Comparison of ENCODE assay signal across 8 cellular contexts in the genomic region with DNA sequence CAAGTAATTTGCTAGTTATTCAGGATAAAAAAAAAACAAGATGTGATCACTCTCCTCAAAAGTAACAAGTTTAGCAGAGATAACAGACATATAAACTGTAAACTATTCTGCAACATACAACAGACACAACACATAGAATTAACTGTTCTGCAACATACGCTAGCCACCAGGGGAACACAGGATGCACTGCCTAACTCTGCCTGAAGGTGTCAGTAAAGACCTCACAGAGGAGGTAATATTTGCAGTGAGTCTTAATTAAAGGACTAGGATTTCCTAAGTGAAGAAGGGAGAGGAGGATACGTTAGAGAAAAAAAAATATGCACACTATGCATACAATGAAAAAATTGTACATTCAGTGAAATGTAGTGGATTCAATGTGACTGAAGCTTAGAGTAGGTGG.
DNase-seq lines count a peak whose midpoint lies in the region; ATAC-seq and TF ChIP-seq lines count a peak whose summit lies in the region.
"Not testable (repeated sequence)": the region's sequence is repeated elsewhere in the genome, so short reads cannot be mapped to it uniquely, and the experiment has no call there.

No MANE protein-coding gene starts in this region.

- H3K36me3 Mint-ChIP-seq in T-cell; activated T-cell treated with anti-CD3 and anti-CD28 coated beads, Interleukin-2, amount 50 U/mL, for 72 hours (ENCODE audit: insufficient read depth in 2 of 2); endothelial cell (ENCODE audit: low read depth, unreplicated experiment); naive B cell: not testable (repeated sequence)

- not testable (repeated sequence) for H3K9me3 ChIP-seq in AG04450 (ENCODE audit: control insufficient read depth, insufficient read depth, low read length)

- not testable (repeated sequence) for DNase-seq in AG04450 (ENCODE audit: low read depth, low spot score)
- peak; percentile 49 to 87 (median 78) for DNase-seq in T-cell
- DNase-seq in activated T-cell treated with anti-CD3 and anti-CD28 coated beads, Interleukin-2, amount 50 U/mL, for 72 hours, result peak; percentile 82 to 83
- DNase-seq in endothelial cell (ENCODE audit: low spot score), result peak; percentile 82
- peak; percentile 65 for DNase-seq in naive B cell
- peak; percentile 43 to 78 (median 56) for DNase-seq in stimulated activated CD4-positive, alpha-beta T cell treated with anti-CD3 and anti-CD28 coated beads, TNF-alpha, amount 100 ng/mL, for 4 hours (ENCODE audit: low read depth in 3 of 3)

- TF ChIP-seq CTCF in AG04450 (IDR thresholded peaks at IDR 0.05; ENCODE audit: low read depth, low read length), result peak; percentile 46
- TF ChIP-seq CTCF in endothelial cell (IDR thresholded peaks at IDR 0.05; ENCODE audit: unreplicated experiment), result not testable (repeated sequence)

- H3K27ac ChIP-seq in AG04450 (ENCODE audit: low read depth, low read length), result not testable (repeated sequence)

- POLR2A ChIA-PET in AG04450 (lab: Yijun Ruan, JAX); T-cell (lab: Charles Lee): not testable (repeated sequence)

- H3K4me3 Mint-ChIP-seq in T-cell; activated T-cell treated with anti-CD3 and anti-CD28 coated beads, Interleukin-2, amount 50 U/mL, for 72 hours; endothelial cell (ENCODE audit: unreplicated experiment); naive B cell: not testable (repeated sequence)

- H3K27me3 ChIP-seq in AG04450 (ENCODE audit: control insufficient read depth, insufficient read depth, low read length), result not testable (repeated sequence)

- not testable (repeated sequence) for H3K27ac Mint-ChIP-seq in T-cell; activated T-cell treated with anti-CD3 and anti-CD28 coated beads, Interleukin-2, amount 50 U/mL, for 72 hours; endothelial cell (ENCODE audit: unreplicated experiment); naive B cell

- H3K27me3 Mint-ChIP-seq in T-cell; activated T-cell treated with anti-CD3 and anti-CD28 coated beads, Interleukin-2, amount 50 U/mL, for 72 hours (ENCODE audit: low read depth); endothelial cell (ENCODE audit: unreplicated experiment); naive B cell: not testable (repeated sequence)

- H3K4me3 ChIP-seq in AG04450 (ENCODE audit: low read depth, low read length), result not testable (repeated sequence)

- not testable (repeated sequence) for H3K9me3 Mint-ChIP-seq in T-cell; activated T-cell treated with anti-CD3 and anti-CD28 coated beads, Interleukin-2, amount 50 U/mL, for 72 hours; endothelial cell (ENCODE audit: unreplicated experiment); naive B cell

- peak; percentile 82 for ATAC-seq in GM19328 (IDR thresholded peaks at IDR 0.05; ENCODE audit: unreplicated experiment)
- ATAC-seq in HG03045 (IDR thresholded peaks at IDR 0.05; ENCODE audit: unreplicated experiment), result peak; percentile 69
- peak; percentile 95 to 99 (median 96) for ATAC-seq in T-cell (replicated peaks in 1 of 4)
- peak; percentile 83 to 93 for ATAC-seq in activated T-cell treated with anti-CD3 and anti-CD28 coated beads, Interleukin-2, amount 50 U/mL, for 72 hours (replicated peaks in 1 of 2)
- ATAC-seq in naive B cell (ENCODE audit: low read depth in 2 of 2), result peak; percentile 73 to 88

- CTCF ChIA-PET in AG04450 (lab: Charles Lee); T-cell (lab: Charles Lee): not testable (repeated sequence)

- H3K4me1 Mint-ChIP-seq in T-cell; activated T-cell treated with anti-CD3 and anti-CD28 coated beads, Interleukin-2, amount 50 U/mL, for 72 hours (ENCODE audit: low read depth); endothelial cell (ENCODE audit: unreplicated experiment); naive B cell: not testable (repeated sequence)
